In genomic region chr17:50213026-50214015, GRCh38 we compare ENCODE assay signal across 8 cellular contexts. TPM values are rescaled to one million over a fixed set of nuclear protein-coding genes. Genes with fewer than 3 reads are reported as not detected.
DNase-seq lines count a peak whose midpoint lies in the region; ATAC-seq, FAIRE-seq and TF ChIP-seq lines count a peak whose summit lies in the region.

No MANE protein-coding gene starts in this region.

- H3K4me1 Mint-ChIP-seq in activated T-helper 1 cell treated with anti-CD3 and anti-CD28 coated beads, Interleukin-12 subunit alpha, Interleukin-12 subunit beta, Interleukin-2, Interleukin-4 antibody, amounts not matched to agents 30 ng/mL and 10 ng/mL and 1 ng/mL, durations not matched to agents 14 hours and 24 hours and 36 hours (ENCODE audit: low read depth) = peaks cover 12% of the 10 kb centered on the region
- peaks cover 97% of the 10 kb centered on the region for H3K4me1 Mint-ChIP-seq in osteocyte (ENCODE audit: unreplicated experiment)

- peaks cover 2% of the 10 kb centered on the region for H3K4me1 ChIP-seq in body of pancreas
- no peaks in the 10 kb centered on the region for H3K4me1 ChIP-seq in small intestine (ENCODE audit: control insufficient read depth in 2 of 2, insufficient read depth in 1 of 2, low read depth in 1 of 2, low read length in 1 of 2)

- no peak for TF ChIP-seq POLR2A in body of pancreas (IDR thresholded peaks at IDR 0.05)

- H3K9me3 Mint-ChIP-seq in activated T-helper 1 cell treated with anti-CD3 and anti-CD28 coated beads, Interleukin-12 subunit alpha, Interleukin-12 subunit beta, Interleukin-2, Interleukin-4 antibody, amounts not matched to agents 30 ng/mL and 10 ng/mL and 1 ng/mL, durations not matched to agents 14 hours and 24 hours and 36 hours = no peaks in the 10 kb centered on the region
- no peaks in the 10 kb centered on the region for H3K9me3 Mint-ChIP-seq in osteocyte (ENCODE audit: unreplicated experiment)

- FAIRE-seq in small intestine (lab: Jason Lieb, UNC) = no peak

- no peak overlapping the region for H3K27ac Mint-ChIP-seq in activated T-helper 1 cell treated with anti-CD3 and anti-CD28 coated beads, Interleukin-12 subunit alpha, Interleukin-12 subunit beta, Interleukin-2, Interleukin-4 antibody, amounts not matched to agents 30 ng/mL and 10 ng/mL and 1 ng/mL, durations not matched to agents 14 hours and 24 hours and 36 hours
- peak overlapping the region; percentile 82 for H3K27ac Mint-ChIP-seq in osteocyte (ENCODE audit: unreplicated experiment)

- WGBS in body of pancreas, 2 donors = 61 to 70% methylated on average over 9 of the region's 9 CpGs
- 59 to 69% (median 62%) methylated on average over 9 of the region's 9 CpGs for WGBS in small intestine, 3 donors

- H3K27me3 ChIP-seq in body of pancreas (no peaks in the 10 kb centered on the region), small intestine (ENCODE audit: control insufficient read depth in 2 of 2, insufficient read depth in 2 of 2, low read length in 2 of 2) (peaks cover 0 to 4% of the 10 kb centered on the region in 2 donors)

- peaks cover 34% of the 10 kb centered on the region for H3K27me3 Mint-ChIP-seq in activated T-helper 1 cell treated with anti-CD3 and anti-CD28 coated beads, Interleukin-12 subunit alpha, Interleukin-12 subunit beta, Interleukin-2, Interleukin-4 antibody, amounts not matched to agents 30 ng/mL and 10 ng/mL and 1 ng/mL, durations not matched to agents 14 hours and 24 hours and 36 hours (ENCODE audit: insufficient read depth)
- H3K27me3 Mint-ChIP-seq in osteocyte (ENCODE audit: unreplicated experiment) = no peaks in the 10 kb centered on the region

- no peaks in the 10 kb centered on the region for H3K9me3 ChIP-seq in body of pancreas
- H3K9me3 ChIP-seq in small intestine (ENCODE audit: control insufficient read depth, low read depth) = no peaks in the 10 kb centered on the region

- H3K4me3 ChIP-seq in body of pancreas = no peak overlapping the region
- H3K4me3 ChIP-seq in small intestine (ENCODE audit: low read depth in 1 of 2, low read length in 2 of 2) = no peak overlapping the region

- H3K36me3 ChIP-seq in body of pancreas (replicated peaks in 1 of 2; ENCODE audit: insufficient read depth in 1 of 2, low read depth in 2 of 2) = no peaks in the 10 kb centered on the region
- no peaks in the 10 kb centered on the region for H3K36me3 ChIP-seq in small intestine (ENCODE audit: control insufficient read depth in 2 of 2, insufficient read depth in 2 of 2, low read length in 2 of 2)

- ATAC-seq in GM19438 (IDR thresholded peaks at IDR 0.05; ENCODE audit: low read depth, unreplicated experiment) (peak; percentile 92), HG03558 (IDR thresholded peaks at IDR 0.05; ENCODE audit: extremely low read depth, unreplicated experiment) (peak; percentile 32), body of pancreas (no peak)

- DNase-seq in GM10266 (ENCODE audit: extremely low spot score) (peak; percentile 81), osteocyte (ENCODE audit: extremely low spot score, unreplicated experiment) (peak; percentile 75), body of pancreas (no peak), small intestine (no peak), medulla oblongata (ENCODE audit: extremely low spot score) (no peak)
- DNase-seq in activated T-helper 1 cell treated with anti-CD3 and anti-CD28 coated beads, Interleukin-12 subunit alpha, Interleukin-12 subunit beta, Interleukin-2, Interleukin-4 antibody, amounts not matched to agents 30 ng/mL and 10 ng/mL and 1 ng/mL, durations not matched to agents 14 hours and 24 hours and 36 hours (ENCODE audit: low spot score) = peak; percentile 21

- no peak overlapping the region for H3K4me3 Mint-ChIP-seq in activated T-helper 1 cell treated with anti-CD3 and anti-CD28 coated beads, Interleukin-12 subunit alpha, Interleukin-12 subunit beta, Interleukin-2, Interleukin-4 antibody, amounts not matched to agents 30 ng/mL and 10 ng/mL and 1 ng/mL, durations not matched to agents 14 hours and 24 hours and 36 hours
- H3K4me3 Mint-ChIP-seq in osteocyte (ENCODE audit: unreplicated experiment) = no peak overlapping the region

- H3K36me3 Mint-ChIP-seq in activated T-helper 1 cell treated with anti-CD3 and anti-CD28 coated beads, Interleukin-12 subunit alpha, Interleukin-12 subunit beta, Interleukin-2, Interleukin-4 antibody, amounts not matched to agents 30 ng/mL and 10 ng/mL and 1 ng/mL, durations not matched to agents 14 hours and 24 hours and 36 hours (ENCODE audit: low read depth) = no peaks in the 10 kb centered on the region
- no peaks in the 10 kb centered on the region for H3K36me3 Mint-ChIP-seq in osteocyte (ENCODE audit: unreplicated experiment)

- intact Hi-C loops in activated T-helper 1 cell treated with anti-CD3 and anti-CD28 coated beads, Interleukin-12 subunit alpha, Interleukin-12 subunit beta, Interleukin-2, Interleukin-4 antibody, amounts not matched to agents 30 ng/mL and 10 ng/mL and 1 ng/mL, durations not matched to agents 14 hours and 24 hours and 36 hours (cut with micrococcal nuclease) = no loop called here
- intact Hi-C loops in body of pancreas (cut with DNase I) = no loop called here

- no peak for TF ChIP-seq CTCF in GM10266 (IDR thresholded peaks at IDR 0.05; ENCODE audit: control insufficient read depth, insufficient read depth, low read depth, missing control alignments)
- peak; percentile 19 for TF ChIP-seq CTCF in osteocyte (IDR thresholded peaks at IDR 0.05)
- no peak for TF ChIP-seq CTCF in body of pancreas (IDR thresholded peaks at IDR 0.05)

- H3K27ac ChIP-seq in body of pancreas (no peak overlapping the region), small intestine (ENCODE audit: low read depth in 1 of 2, low read length in 1 of 2) (no peak overlapping the region)

RNA-seq across cellular contexts. Expression of gene COL1A1, which starts 11.9 kb away (rescaled TPM):
- total RNA-seq in activated T-helper 1 cell treated with anti-CD3 and anti-CD28 coated beads, Interleukin-12 subunit alpha, Interleukin-12 subunit beta, Interleukin-2, Interleukin-4 antibody, amounts not matched to agents 30 ng/mL and 10 ng/mL and 1 ng/mL, durations not matched to agents 14 hours and 24 hours and 36 hours = 1.2 and 2.0 TPM in 2 replicates
- 25,918 and 28,023 TPM in 2 replicates for total RNA-seq in osteocyte
- 10 to 100 TPM; 11.2 to 62.3 TPM for total RNA-seq in body of pancreas
- polyA plus RNA-seq in small intestine = 10 to 100 TPM in 1 of 3 donors, 1 to 10 TPM in 2; 2.2 to 51.6 (median 2.7) TPM

RNA-seq across cellular contexts. Expression of gene SGCA, which starts 47.5 kb away (rescaled TPM):
- 0.32 and 0.49 TPM in 2 replicates for total RNA-seq in activated T-helper 1 cell treated with anti-CD3 and anti-CD28 coated beads, Interleukin-12 subunit alpha, Interleukin-12 subunit beta, Interleukin-2, Interleukin-4 antibody, amounts not matched to agents 30 ng/mL and 10 ng/mL and 1 ng/mL, durations not matched to agents 14 hours and 24 hours and 36 hours
- total RNA-seq in osteocyte = 12.0 and 13.0 TPM in 2 replicates
- 1 to 10 TPM in 1 of 2 donors, not detected in 1; 1.3 TPM for total RNA-seq in body of pancreas
- 1 to 10 TPM in 2 of 3 donors, not detected in 1; 5.0 to 6.2 TPM for polyA plus RNA-seq in small intestine

Comparison
In these comparisons a context has a peak if more than half of its experiments do, and no peak if none do; other contexts are left out.
1. DNase-seq: peak in GM10266 (single experiment), activated T-helper 1 cell treated with anti-CD3 and anti-CD28 coated beads, Interleukin-12 subunit alpha, Interleukin-12 subunit beta, Interleukin-2, Interleukin-4 antibody, amounts not matched to agents 30 ng/mL and 10 ng/mL and 1 ng/mL, durations not matched to agents 14 hours and 24 hours and 36 hours (single experiment) and osteocyte (single experiment); none in body of pancreas (0 of 4), small intestine (single experiment) and medulla oblongata (single experiment).
2. RNA of gene COL1A1, which starts 11.9 kb away (total RNA-seq): 25,918 to 28,023 TPM in osteocyte; 11.2 to 62.3 TPM in body of pancreas and 1.2 to 2.0 TPM in activated T-helper 1 cell treated with anti-CD3 and anti-CD28 coated beads, Interleukin-12 subunit alpha, Interleukin-12 subunit beta, Interleukin-2, Interleukin-4 antibody, amounts not matched to agents 30 ng/mL and 10 ng/mL and 1 ng/mL, durations not matched to agents 14 hours and 24 hours and 36 hours; every median in the first group is over 100 times any median in the second.